In genomic region chr22:41799486-41800347, GRCh38 we compare ENCODE assay signal across 1 cellular context.
A peak's percentile ranks its signal among the peaks of the same experiment; 100 is the strongest.
TF ChIP-seq lines count a peak whose summit lies in the region.

No MANE protein-coding gene starts in this region.

TF ChIP-seq in HepG2, 621 proteins besides CTCF, POLR2A, EP300 and RAD21 (continued from another document):
- TF ChIP-seq ZNF687 (CRISPR knock-in tag; IDR thresholded peaks at IDR 0.05) (peak; percentile 86; the same call in 1 of the 2 replicates), NFYB (CRISPR knock-in tag; IDR thresholded peaks at IDR 0.05) (no peak), MLX (CRISPR knock-in tag; IDR thresholded peaks at IDR 0.05) (no peak), RNF2 (conservative IDR thresholded peaks at IDR 0.05; ENCODE audit: low read depth) (0 out of 2 replicates have a peak, but pooled peaks have one; percentile 15), GZF1 (CRISPR knock-in tag; IDR thresholded peaks at IDR 0.05) (peak; percentile 70; the same call in 1 of the 2 replicates), HINFP (CRISPR knock-in tag; IDR thresholded peaks at IDR 0.05; ENCODE audit: low read depth) (peak; percentile 51; the same call in 1 of the 2 replicates), SOX13 (IDR thresholded peaks at IDR 0.05) (no peak), SOX13 (CRISPR knock-in tag; conservative IDR thresholded peaks at IDR 0.05 in 1 of 2, IDR thresholded peaks at IDR 0.05 in 1 of 2) (no peak), MEF2D (CRISPR knock-in tag; IDR thresholded peaks at IDR 0.05) (peak; percentile 67), ZHX1 (CRISPR knock-in tag; IDR thresholded peaks at IDR 0.05; ENCODE audit: low read depth) (no peak), ZNF296 (CRISPR knock-in tag; conservative IDR thresholded peaks at IDR 0.05) (0 out of 2 replicates have a peak, but pooled peaks have one; percentile 23), NFKB2 (CRISPR knock-in tag; IDR thresholded peaks at IDR 0.05; ENCODE audit: borderline replicate concordance) (no peak), HOXA5 (CRISPR knock-in tag; IDR thresholded peaks at IDR 0.05) (0 out of 2 replicates have a peak, but pooled peaks have one; percentile 4), ATF7 (IDR thresholded peaks at IDR 0.05) (no peak), ATF7 (CRISPR knock-in tag; IDR thresholded peaks at IDR 0.05) (peak; percentile 76; the same call in 1 of the 2 replicates), ARID3A (IDR thresholded peaks at IDR 0.05; ENCODE audit: low read depth, low read length) (no peak), ZSCAN21 (CRISPR knock-in tag; IDR thresholded peaks at IDR 0.05; ENCODE audit: borderline replicate concordance) (0 out of 2 replicates have a peak, but pooled peaks have one; percentile 38), WIZ (CRISPR knock-in tag; IDR thresholded peaks at IDR 0.05) (peak; percentile 2; the same call in 1 of the 2 replicates)
TF ChIP-seq in HepG2: peak in this region for 52.
